14 cellular contexts compared by ENCODE assay signal in the genomic region with DNA sequence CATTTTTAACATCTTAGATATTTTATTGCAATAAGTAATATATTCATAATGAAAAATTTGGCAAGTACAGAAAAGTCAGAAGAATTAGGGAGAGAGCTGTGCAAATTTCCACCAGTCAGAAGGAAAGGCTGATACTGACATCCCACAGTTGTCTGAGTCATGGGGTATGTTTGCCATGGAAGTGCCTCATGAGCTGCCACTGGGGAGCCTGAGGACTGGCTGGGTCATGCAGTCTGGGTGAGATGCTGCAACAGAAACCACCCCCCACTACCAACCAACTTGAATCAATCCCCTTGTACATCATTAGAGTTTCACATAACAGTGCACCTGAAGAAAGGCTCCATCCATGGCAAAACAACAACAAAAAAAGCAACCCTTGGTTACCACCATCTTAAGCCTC. TPM values are rescaled to one million over a fixed set of nuclear protein-coding genes. Genes with fewer than 3 reads are reported as not detected.
DNase-seq lines count a peak whose midpoint lies in the region; ATAC-seq and TF ChIP-seq lines count a peak whose summit lies in the region.
"Had no signal": no experiment of that assay in that cellular context is flagged by ENCODE, and none has a peak within 500 bp of the region (broad histone marks: within the 10 kb centered on the region; RNA-seq: fewer than 3 reads in every experiment).

No MANE protein-coding gene starts in this region.

- H3K4me1 ChIP-seq in PC-3 (ENCODE audit: insufficient read depth, low read length) (peaks cover 17% of the 10 kb centered on the region), aorta (ENCODE audit: control insufficient read depth in 1 of 2, insufficient read depth in 2 of 2, low read length in 2 of 2) (no peaks in the 10 kb centered on the region)

- H3K27me3 ChIP-seq in PC-3 (ENCODE audit: low read length) (no peaks in the 10 kb centered on the region), aorta (ENCODE audit: control insufficient read depth in 1 of 2, insufficient read depth in 2 of 2, low read length in 1 of 2) (no peaks in the 10 kb centered on the region)
- H3K27me3 ChIP-seq: BLaER1 had no signal

- no peak for TF ChIP-seq CTCF in PC-3 (conservative IDR thresholded peaks at IDR 0.05; ENCODE audit: low read depth, low read length)

- CTCF ChIA-PET in PC-3 (lab: Charles Lee): no interaction called here

- H3K9me2 ChIP-seq in PC-3 (replicated peaks; ENCODE audit: low read length): no peaks in the 10 kb centered on the region

- BruUV-seq in PC-3 (replicated peaks; lab: Mats Ljungman, UMichigan): no TSS peak

- no peaks in the 10 kb centered on the region; the same call in 1 of the 2 replicates for H3K36me3 ChIP-seq in PC-3 (ENCODE audit: low read depth, low read length)
- H3K36me3 ChIP-seq in aorta (ENCODE audit: control insufficient read depth in 1 of 2, insufficient read depth in 2 of 2, low read length in 1 of 2): no peaks in the 10 kb centered on the region
- H3K36me3 ChIP-seq: BLaER1 had no signal

- H3K4me3 ChIP-seq in PC-3 (ENCODE audit: low read length): no peak overlapping the region
- no peak overlapping the region for H3K4me3 ChIP-seq in aorta (ENCODE audit: low read length in 2 of 2)
- H3K4me3 ChIP-seq: BLaER1 had no signal

- H3K79me2 ChIP-seq in PC-3 (ENCODE audit: low read length): no peaks in the 10 kb centered on the region

- no peak overlapping the region for H3K9ac ChIP-seq in PC-3 (ENCODE audit: low read length)
- H3K9ac ChIP-seq: BLaER1 had no signal

- no peak overlapping the region for H3K4me2 ChIP-seq in PC-3 (ENCODE audit: low read length)
- H3K4me2 ChIP-seq: BLaER1 had no signal

- intact Hi-C loops in PC-3 (cut with micrococcal nuclease) (loop anchor here (5.0 to 10.0 kb wide), 2 partner anchors 139 to 472 kb away; partner anchors contain the start of gene CENPU), aorta (cut with DNase I) (loop anchor here (5.0 to 10.0 kb wide), 2 partner anchors 212 to 379 kb away; partner anchors contain the start of gene IRF2 (in 1 of the 2))

- ATAC-seq in PC-3: 0 out of 2 replicates have a peak, but pooled peaks have one; percentile 41
- peak; percentile 45 for ATAC-seq in aorta (ENCODE audit: low FRiP score)
- ATAC-seq in HG03159 (IDR thresholded peaks at IDR 0.05; ENCODE audit: unreplicated experiment): no peak
- ATAC-seq: left lobe of liver had no signal

- H3K9me3 ChIP-seq in PC-3 (ENCODE audit: low read length): no peaks in the 10 kb centered on the region
- H3K9me3 ChIP-seq in aorta (ENCODE audit: control insufficient read depth, low read length): no peaks in the 10 kb centered on the region
- H3K9me3 ChIP-seq: BLaER1 had no signal

- H2AFZ ChIP-seq in PC-3 (ENCODE audit: low read length): no peak overlapping the region

- no peaks in the 10 kb centered on the region for H4K20me1 ChIP-seq in PC-3 (ENCODE audit: low read length)
- H4K20me1 ChIP-seq: BLaER1 had no signal

- no peaks in the 10 kb centered on the region for H3F3A ChIP-seq in PC-3 (ENCODE audit: low read length, unreplicated experiment)

- DNase-seq in stimulated activated CD4-positive, alpha-beta T cell treated with anti-CD3 and anti-CD28 coated beads, Interleukin-4, amount 100 ng/mL, for 24 hours: peak; percentile 35
- DNase-seq in stimulated activated CD4-positive, alpha-beta T cell treated with anti-CD3 and anti-CD28 coated beads, Interleukin-2, amount 100 ng/mL, for 48 hours: no peak
- DNase-seq in PC-3: peak; percentile 31
- peak; percentile 54 for DNase-seq in fibroblast of gingiva (ENCODE audit: low read depth)
- no peak for DNase-seq in aorta
- DNase-seq in substantia nigra (lab: John Stamatoyannopoulos, UW): no peak
- DNase-seq in NOMO-1 (lab: John Stamatoyannopoulos, UW; ENCODE audit: unreplicated experiment in 2 of 2): no peak
- DNase-seq: hypothalamus, NCI-H1694, NCI-H524 had no signal

- H3K27ac ChIP-seq in PC-3 (ENCODE audit: low read length): no peak overlapping the region
- H3K27ac ChIP-seq in aorta (ENCODE audit: low read depth in 1 of 2, low read length in 2 of 2): no peak overlapping the region
- no peak overlapping the region for H3K27ac ChIP-seq in substantia nigra (ENCODE audit: low read depth, low read length, poor library complexity, severe bottlenecking)

- POLR2A ChIA-PET in PC-3 (lab: Charles Lee; ENCODE audit: unreplicated experiment): interaction anchor here (1.5 kb wide), 1 partner anchor 275 kb away, joined by 4 read pairs; no protein-coding TSS in a partner anchor

RNA-seq across cellular contexts. Expression of gene ENPP6, which starts 45.2 kb away (rescaled TPM):
- not detected in 2 replicates for total RNA-seq in PC-3 (2014; rRNA removed)
- total RNA-seq in aorta: 1 to 10 TPM in 1 of 2 donors, under 1 TPM in 1; 0.19 to 1.8 TPM
- polyA plus RNA-seq in aorta: under 1 TPM in 1 of 2 donors, not detected in 1; 0.13 TPM
- total RNA-seq: myocyte had no signal

Comparison
In these comparisons a context has a peak if more than half of its experiments do, and no peak if none do; other contexts are left out.
1. DNase-seq: peak in stimulated activated CD4-positive, alpha-beta T cell treated with anti-CD3 and anti-CD28 coated beads, Interleukin-4, amount 100 ng/mL, for 24 hours (single experiment), PC-3 (single experiment) and fibroblast of gingiva (single experiment); none in stimulated activated CD4-positive, alpha-beta T cell treated with anti-CD3 and anti-CD28 coated beads, Interleukin-2, amount 100 ng/mL, for 48 hours (0 of 2), aorta (0 of 2), substantia nigra (0 of 49) and NOMO-1 (0 of 2).